Comparison of ENCODE assay signal across 14 cellular contexts in genomic region chr9:35716236-35716635, GRCh38. TPM values are rescaled to one million over a fixed set of nuclear protein-coding genes. Genes with fewer than 3 reads are reported as not detected.
DNase-seq lines count a peak whose midpoint lies in the region; ATAC-seq, FAIRE-seq and TF ChIP-seq lines count a peak whose summit lies in the region.
"Had no signal": no experiment of that assay in that cellular context is flagged by ENCODE, and none has a peak within 500 bp of the region (broad histone marks: within the 10 kb centered on the region; RNA-seq: fewer than 3 reads in every experiment).

No MANE protein-coding gene starts in this region.

- H3K4me1 Mint-ChIP-seq in activated naive CD4-positive, alpha-beta T cell treated with anti-CD3 and anti-CD28 coated beads, Interleukin-2, amount 10 ng/mL, durations not matched to agents 7 days and 5 days = no peaks in the 10 kb centered on the region
- H3K4me1 Mint-ChIP-seq in activated naive CD4-positive, alpha-beta T cell treated with anti-CD3 and anti-CD28 coated beads for 36 hours (ENCODE audit: low read depth) = peaks cover 2% of the 10 kb centered on the region
- H3K4me1 Mint-ChIP-seq in mesothelial cell of epicardium = no peaks in the 10 kb centered on the region

- ATAC-seq in gastroesophageal sphincter (peak; percentile 84), left lobe of liver (no peak)

- peak; percentile 5 for FAIRE-seq in urothelium cell line (lab: Jason Lieb, UNC)
- FAIRE-seq: frontal cortex, GM18507 had no signal

- H3K4me1 ChIP-seq in adipocyte (ENCODE audit: control insufficient read depth, insufficient read depth, low read length) (no peaks in the 10 kb centered on the region), gastroesophageal sphincter (peaks cover 0 to 30% (median 0%) of the 10 kb centered on the region in 3 donors)
- H3K4me1 ChIP-seq: upper lobe of left lung had no signal

- H3K9me3 ChIP-seq in adipocyte (ENCODE audit: control insufficient read depth, low read length) (no peaks in the 10 kb centered on the region), gastroesophageal sphincter (no peaks in the 10 kb centered on the region)
- H3K9me3 ChIP-seq: upper lobe of left lung had no signal

- intact Hi-C loops in activated naive CD4-positive, alpha-beta T cell treated with anti-CD3 and anti-CD28 coated beads for 36 hours (cut with micrococcal nuclease) = no loop called here

- no peaks in the 10 kb centered on the region for H3K27me3 Mint-ChIP-seq in activated naive CD4-positive, alpha-beta T cell treated with anti-CD3 and anti-CD28 coated beads, Interleukin-2, amount 10 ng/mL, durations not matched to agents 7 days and 5 days
- no peaks in the 10 kb centered on the region for H3K27me3 Mint-ChIP-seq in activated naive CD4-positive, alpha-beta T cell treated with anti-CD3 and anti-CD28 coated beads for 36 hours (ENCODE audit: low read depth)
- no peaks in the 10 kb centered on the region for H3K27me3 Mint-ChIP-seq in mesothelial cell of epicardium (ENCODE audit: low read depth)

- H3K9ac ChIP-seq in adipocyte (ENCODE audit: low read length) = peak overlapping the region; percentile 19

- no peak overlapping the region for H3K4me3 ChIP-seq in adipocyte (ENCODE audit: low read length)
- no peak overlapping the region for H3K4me3 ChIP-seq in gastroesophageal sphincter
- H3K4me3 ChIP-seq: smooth muscle cell, upper lobe of left lung had no signal

- peaks cover 100% of the 10 kb centered on the region for H3K36me3 ChIP-seq in adipocyte (ENCODE audit: control insufficient read depth, insufficient read depth, low read length, severe bottlenecking)
- H3K36me3 ChIP-seq in gastroesophageal sphincter = peaks cover 24 to 100% of the 10 kb centered on the region in 2 donors

- TF ChIP-seq EP300 in gastroesophageal sphincter (IDR thresholded peaks at IDR 0.05) = no peak

- no peak for TF ChIP-seq POLR2A in gastroesophageal sphincter (IDR thresholded peaks at IDR 0.05)

- no peak for DNase-seq in activated naive CD4-positive, alpha-beta T cell treated with anti-CD3 and anti-CD28 coated beads, Interleukin-2, amount 10 ng/mL, durations not matched to agents 7 days and 5 days
- no peak for DNase-seq in activated naive CD4-positive, alpha-beta T cell treated with anti-CD3 and anti-CD28 coated beads for 36 hours
- DNase-seq in adipocyte (ENCODE audit: low read depth) = no peak
- DNase-seq in urothelium cell line (ENCODE audit: low spot score) = no peak
- DNase-seq in mesothelial cell of epicardium (ENCODE audit: low spot score in 2 of 2, unreplicated experiment in 2 of 2) = no peak
- DNase-seq in T-helper 1 cell = no peak
- DNase-seq in left lobe of liver (ENCODE audit: low spot score) = no peak
- DNase-seq: activated gamma-delta T cell treated with Interleukin-2 at 50 U/mL for 16 hours, upper lobe of left lung had no signal

- H3K27ac ChIP-seq in gastroesophageal sphincter = peak overlapping the region; percentile 25 to 98 (median 80)
- H3K27ac ChIP-seq: upper lobe of left lung had no signal

- H3K4me3 Mint-ChIP-seq in activated naive CD4-positive, alpha-beta T cell treated with anti-CD3 and anti-CD28 coated beads, Interleukin-2, amount 10 ng/mL, durations not matched to agents 7 days and 5 days = no peak overlapping the region
- H3K4me3 Mint-ChIP-seq in activated naive CD4-positive, alpha-beta T cell treated with anti-CD3 and anti-CD28 coated beads for 36 hours = no peak overlapping the region
- H3K4me3 Mint-ChIP-seq in mesothelial cell of epicardium = no peak overlapping the region
- H3K4me3 Mint-ChIP-seq: nephron had no signal

- no peaks in the 10 kb centered on the region for H3K27me3 ChIP-seq in adipocyte (replicated peaks; ENCODE audit: control insufficient read depth, insufficient read depth, low read length)
- H3K27me3 ChIP-seq in gastroesophageal sphincter = no peaks in the 10 kb centered on the region
- H3K27me3 ChIP-seq: upper lobe of left lung had no signal

- peak in 3 of 4 experiments; percentile 40 to 74 (median 52) for TF ChIP-seq CTCF in gastroesophageal sphincter (IDR thresholded peaks at IDR 0.05)
- TF ChIP-seq CTCF in mesothelial cell of epicardium (IDR thresholded peaks at IDR 0.05; ENCODE audit: unreplicated experiment) = no peak

- H3K9me3 Mint-ChIP-seq in activated naive CD4-positive, alpha-beta T cell treated with anti-CD3 and anti-CD28 coated beads, Interleukin-2, amount 10 ng/mL, durations not matched to agents 7 days and 5 days = no peaks in the 10 kb centered on the region
- H3K9me3 Mint-ChIP-seq in activated naive CD4-positive, alpha-beta T cell treated with anti-CD3 and anti-CD28 coated beads for 36 hours = no peaks in the 10 kb centered on the region
- no peaks in the 10 kb centered on the region for H3K9me3 Mint-ChIP-seq in mesothelial cell of epicardium
- H3K9me3 Mint-ChIP-seq: nephron had no signal

- CTCF ChIA-PET in activated naive CD4-positive, alpha-beta T cell treated with anti-CD3 and anti-CD28 coated beads, Interleukin-2, amount 10 ng/mL, durations not matched to agents 7 days and 5 days (lab: Charles Lee) = interaction anchor here (1.1 to 6.7 kb wide), 4 partner anchors 12 to 57 kb away, joined by 4 to 31 read pairs (median 5); no protein-coding TSS in a partner anchor
- CTCF ChIA-PET in activated naive CD4-positive, alpha-beta T cell treated with anti-CD3 and anti-CD28 coated beads for 36 hours (lab: Charles Lee) = interaction anchor here (1.1 to 7.5 kb wide), 5 partner anchors 11 to 33 kb away, joined by 3 to 53 read pairs (median 9); partner anchors contain the start of genes GBA2 and RGP1

- peak overlapping the region; percentile 47 for H3K27ac Mint-ChIP-seq in activated naive CD4-positive, alpha-beta T cell treated with anti-CD3 and anti-CD28 coated beads, Interleukin-2, amount 10 ng/mL, durations not matched to agents 7 days and 5 days
- no peak overlapping the region for H3K27ac Mint-ChIP-seq in activated naive CD4-positive, alpha-beta T cell treated with anti-CD3 and anti-CD28 coated beads for 36 hours
- H3K27ac Mint-ChIP-seq in mesothelial cell of epicardium = no peak overlapping the region
- H3K27ac Mint-ChIP-seq: nephron had no signal

- 68% methylated on average over 3 of the region's 4 CpGs; no CpG with 5 or more reads in 1 of the 2 donors for WGBS in gastroesophageal sphincter (ENCODE audit: low coverage in 1 of 2), 2 donors

- H3K36me3 Mint-ChIP-seq in activated naive CD4-positive, alpha-beta T cell treated with anti-CD3 and anti-CD28 coated beads, Interleukin-2, amount 10 ng/mL, durations not matched to agents 7 days and 5 days = peaks cover 83% of the 10 kb centered on the region
- peaks cover 45% of the 10 kb centered on the region for H3K36me3 Mint-ChIP-seq in activated naive CD4-positive, alpha-beta T cell treated with anti-CD3 and anti-CD28 coated beads for 36 hours (ENCODE audit: low read depth)
- H3K36me3 Mint-ChIP-seq in mesothelial cell of epicardium = peaks cover 52% of the 10 kb centered on the region

RNA-seq across cellular contexts. Expression of gene TLN1, which starts 15.8 kb away (rescaled TPM):
- total RNA-seq in activated naive CD4-positive, alpha-beta T cell treated with anti-CD3 and anti-CD28 coated beads for 36 hours = 100 to 1,000 TPM; 190 TPM
- total RNA-seq in gastroesophageal sphincter (1,000 to 10,000 TPM in 3 of 4 donors, 100 to 1,000 TPM in 1; 888 to 1,583 (median 1,047) TPM), mesothelial cell of epicardium (224 to 230 TPM (median 226 TPM) in 3 replicates), left lobe of liver (107 TPM)

RNA-seq across cellular contexts. Expression of gene CREB3, which starts 16.2 kb away (rescaled TPM):
- 10 to 100 TPM; 13.7 to 13.8 TPM for total RNA-seq in activated naive CD4-positive, alpha-beta T cell treated with anti-CD3 and anti-CD28 coated beads for 36 hours
- total RNA-seq in gastroesophageal sphincter (100 to 1,000 TPM in 1 of 4 donors, 10 to 100 TPM in 3; 75.0 to 104 (median 83.7) TPM), mesothelial cell of epicardium (29.1 to 32.7 TPM (median 31.6 TPM) in 3 replicates), left lobe of liver (13.9 TPM)

RNA-seq across cellular contexts. Expression of gene TPM2, which starts 26.5 kb away (rescaled TPM):
- 1 to 10 TPM; 4.9 to 6.6 TPM for total RNA-seq in activated naive CD4-positive, alpha-beta T cell treated with anti-CD3 and anti-CD28 coated beads for 36 hours
- total RNA-seq in gastroesophageal sphincter = over 10,000 TPM in 3 of 4 donors, 1,000 to 10,000 TPM in 1; 7,572 to 13,568 (median 12,084) TPM
- 289 to 294 TPM (median 291 TPM) in 3 replicates for total RNA-seq in mesothelial cell of epicardium
- 6.6 TPM for total RNA-seq in left lobe of liver

RNA-seq across cellular contexts. Expression of gene GBA2, which starts 32.8 kb away (rescaled TPM):
- total RNA-seq in activated naive CD4-positive, alpha-beta T cell treated with anti-CD3 and anti-CD28 coated beads for 36 hours = 10 to 100 TPM; 20.3 to 22.7 TPM
- total RNA-seq in gastroesophageal sphincter (10 to 100 TPM; 35.3 to 81.1 (median 54.3) TPM), mesothelial cell of epicardium (81.5 to 84.7 TPM (median 83.9 TPM) in 3 replicates), left lobe of liver (44.0 TPM)

RNA-seq across cellular contexts. Expression of gene RGP1, which starts 32.9 kb away (rescaled TPM):
- total RNA-seq in activated naive CD4-positive, alpha-beta T cell treated with anti-CD3 and anti-CD28 coated beads for 36 hours = 10 to 100 TPM; 12.0 to 13.3 TPM
- total RNA-seq in gastroesophageal sphincter = 10 to 100 TPM; 19.7 to 34.4 (median 23.4) TPM
- total RNA-seq in mesothelial cell of epicardium = 32.6 to 34.3 TPM (median 33.9 TPM) in 3 replicates
- 14.5 TPM for total RNA-seq in left lobe of liver

Comparison
In these comparisons a context has a peak if more than half of its experiments do, and no peak if none do; other contexts are left out.
1. RNA of gene TPM2, which starts 26.5 kb away (total RNA-seq): 7,572 to 13,568 TPM in gastroesophageal sphincter and 289 to 294 TPM in mesothelial cell of epicardium; 4.9 to 6.6 TPM in activated naive CD4-positive, alpha-beta T cell treated with anti-CD3 and anti-CD28 coated beads for 36 hours and 6.6 TPM in left lobe of liver (single experiment); every median in the first group is over 10 times any median in the second.